In genomic region chr3:48989796-48990635, GRCh38 we compare ENCODE assay signal across 8 cellular contexts. TPM values are rescaled to one million over a fixed set of nuclear protein-coding genes. Genes with fewer than 3 reads are reported as not detected.
DNase-seq lines count a peak whose midpoint lies in the region; ATAC-seq, FAIRE-seq and TF ChIP-seq lines count a peak whose summit lies in the region.

Gene P4HTM, plus strand, starts transcription at chr3:48990241. Its CDS starts 16 bp downstream, at chr3:48990257.

- no peaks in the 10 kb centered on the region for H3K36me3 ChIP-seq in A673 (ENCODE audit: insufficient read depth, low read length, poor library complexity, severe bottlenecking)
- H3K36me3 ChIP-seq in endothelial cell of umbilical vein (ENCODE audit: control insufficient read depth in 2 of 2, extremely low read depth in 1 of 2, insufficient read depth in 2 of 2, low read length in 2 of 2), result peaks cover 1 to 3% of the 10 kb centered on the region in 2 experiments
- no peaks in the 10 kb centered on the region for H3K36me3 ChIP-seq in mucosa of descending colon (ENCODE audit: low read depth)

- FAIRE-seq in endothelial cell of umbilical vein (lab: Jason Lieb, UNC), result peak; percentile 95

- H3K79me2 ChIP-seq in endothelial cell of umbilical vein (ENCODE audit: control insufficient read depth, insufficient read depth, low read length), result peaks cover 19% of the 10 kb centered on the region

- H4K20me1 ChIP-seq in endothelial cell of umbilical vein (replicated peaks; ENCODE audit: control insufficient read depth, extremely low read depth, insufficient read depth, low read length), result no peaks in the 10 kb centered on the region

- no peaks in the 10 kb centered on the region for H3K9me3 ChIP-seq in A673 (ENCODE audit: low read depth, low read length, poor library complexity, severe bottlenecking)
- no peaks in the 10 kb centered on the region for H3K9me3 ChIP-seq in endothelial cell of umbilical vein (replicated peaks; ENCODE audit: control insufficient read depth, insufficient read depth, low read length)
- H3K9me3 ChIP-seq in mucosa of descending colon, result no peaks in the 10 kb centered on the region

- DNase-seq in A673 (ENCODE audit: low spot score), result peak; percentile 85
- peak; percentile 55 for DNase-seq in NOMO-1 treated with dmso at 0.1 percent for 144 hours (lab: John Stamatoyannopoulos, UW; ENCODE audit: unreplicated experiment)
- peak; percentile 69 for DNase-seq in activated T-cell treated with anti-CD3 and anti-CD28 coated beads for 1 hour (ENCODE audit: low read depth)
- peak; percentile 93 for DNase-seq in endothelial cell of umbilical vein (ENCODE audit: low read depth, low spot score)
- peak; percentile 80 to 90 (median 85) for DNase-seq in mucosa of descending colon
- peak; percentile 77 to 80 for DNase-seq in stimulated activated CD8-positive, alpha-beta memory T cell treated with anti-CD3 and anti-CD28 coated beads, Interleukin-2, amount 100 ng/mL, for 48 hours (ENCODE audit: low read depth in 2 of 2)

- POLR2A ChIA-PET in A673 (lab: Charles Lee; ENCODE audit: low non-redundant PET), result interaction anchor here (1.2 kb wide), 1 partner anchor 17 kb away, joined by 5 read pairs; the partner anchor contains the start of gene WDR6
- POLR2A ChIA-PET in endothelial cell of umbilical vein (lab: Charles Lee), result interaction anchor here (0.6 to 5.4 kb wide), 5 partner anchors 10 to 91 kb away, joined by 3 to 40 read pairs (median 5); partner anchors contain the start of genes NDUFAF3 and WDR6

- BruUV-seq in A673 (replicated peaks; lab: Mats Ljungman, UMichigan) (no TSS peak), endothelial cell of umbilical vein (replicated peaks; lab: Mats Ljungman, UMichigan) (no TSS peak)

- CTCF ChIA-PET in A673 (lab: Charles Lee), result interaction anchor here (1.2 to 1.6 kb wide), 2 partner anchors 17 to 104 kb away, joined by 4 read pairs; partner anchors contain the start of genes QRICH1 and WDR6
- CTCF ChIA-PET in endothelial cell of umbilical vein (lab: Charles Lee), result interaction anchor here (0.6 to 8.8 kb wide), 13 partner anchors 10 to 906 kb away, joined by 3 to 254 read pairs (median 4); partner anchors contain the start of genes DALRD3, IMPDH2, NDUFAF3 and QRICH1

- peak within 1 kb of the TSS; percentile 91 for H3K9ac ChIP-seq in endothelial cell of umbilical vein (replicated peaks; ENCODE audit: extremely low read depth, insufficient read depth, low read length)

- peak within 1 kb of the TSS; percentile 80 for H2AFZ ChIP-seq in endothelial cell of umbilical vein (ENCODE audit: low read depth, low read length)

- peak; percentile 43 for TF ChIP-seq CTCF in A673 (conservative IDR thresholded peaks at IDR 0.05; ENCODE audit: low read depth, low read length)
- TF ChIP-seq CTCF in endothelial cell of umbilical vein (IDR thresholded peaks at IDR 0.05; ENCODE audit: extremely low read depth in 1 of 2, insufficient read depth in 1 of 2, low read depth in 1 of 2, low read length in 2 of 2), result peak in 1 of 2 donors; percentile 48
- TF ChIP-seq CTCF in mucosa of descending colon (IDR thresholded peaks at IDR 0.05), result no peak

- H3K4me3 ChIP-seq in A673 (ENCODE audit: low read depth, low read length, poor library complexity, severe bottlenecking) (peak within 1 kb of the TSS; percentile 64), endothelial cell of umbilical vein (replicated peaks in 1 of 3; ENCODE audit: insufficient read depth in 1 of 3, low read depth in 1 of 3, low read length in 3 of 3) (peak within 1 kb of the TSS; percentile 25 to 69 (median 57)), mucosa of descending colon (peak within 1 kb of the TSS; percentile 85)

- peak; percentile 54 for ATAC-seq in GM18517 (IDR thresholded peaks at IDR 0.05; ENCODE audit: unreplicated experiment)
- ATAC-seq in HG03175 (IDR thresholded peaks at IDR 0.05; ENCODE audit: unreplicated experiment), result peak; percentile 60
- peak; percentile 86 for ATAC-seq in mucosa of descending colon

- dilution Hi-C loops in endothelial cell of umbilical vein (cut with MboI; ENCODE audit: extremely low pct_ligation_motif_present, low sequenced_read_pairs), result no loop called here

- H3K4me1 ChIP-seq in A673 (ENCODE audit: insufficient read depth, low read length, poor library complexity, severe bottlenecking) (peaks cover 3% of the 10 kb centered on the region), endothelial cell of umbilical vein (ENCODE audit: control insufficient read depth, extremely low read depth, insufficient read depth, low read length) (peaks cover 21% of the 10 kb centered on the region), mucosa of descending colon (ENCODE audit: low read depth) (peaks cover 25% of the 10 kb centered on the region)

- peak; percentile 61 for TF ChIP-seq POLR2A in endothelial cell of umbilical vein (IDR thresholded peaks at IDR 0.05; ENCODE audit: low read depth, low read length)

- no peaks in the 10 kb centered on the region for H3K27me3 ChIP-seq in A673 (replicated peaks; ENCODE audit: insufficient read depth, low read depth, low read length, poor library complexity)
- no peaks in the 10 kb centered on the region for H3K27me3 ChIP-seq in endothelial cell of umbilical vein (ENCODE audit: control insufficient read depth in 2 of 2, insufficient read depth in 2 of 2, low read length in 2 of 2)

- intact Hi-C loops in A673 (cut with micrococcal nuclease; ENCODE audit: unreplicated experiment) (loop anchor here (5.0 kb wide), 1 partner anchor 457 kb away; no protein-coding TSS in a partner anchor), endothelial cell of umbilical vein (cut with micrococcal nuclease) (loop anchor here (1.0 to 2.0 kb wide), 3 partner anchors 31 to 169 kb away; partner anchors contain the start of gene QRICH1), mucosa of descending colon (cut with DNase I, micrococcal nuclease) (no loop called here)

- H3K27ac ChIP-seq in A673 (ENCODE audit: low read depth, low read length, poor library complexity, severe bottlenecking) (peak within 1 kb of the TSS; percentile 75), endothelial cell of umbilical vein (ENCODE audit: insufficient read depth, low read depth, low read length) (peak within 1 kb of the TSS; percentile 97)

- H3K9me1 ChIP-seq in endothelial cell of umbilical vein (replicated peaks; ENCODE audit: control insufficient read depth, extremely low read depth, insufficient read depth, low read length), result no peaks in the 10 kb centered on the region

- peak within 1 kb of the TSS; percentile 74 for H3K4me2 ChIP-seq in endothelial cell of umbilical vein (ENCODE audit: insufficient read depth, low read length)

TF ChIP-seq in endothelial cell of umbilical vein, 7 proteins besides CTCF, POLR2A, EP300 and RAD21:
- TF ChIP-seq MYC (IDR thresholded peaks at IDR 0.05; ENCODE audit: low read depth, low read length), result no peak
- TF ChIP-seq FOS (IDR thresholded peaks at IDR 0.05; ENCODE audit: borderline replicate concordance, insufficient read depth, low read length), result peak; percentile 95
- TF ChIP-seq, protein P1, sequence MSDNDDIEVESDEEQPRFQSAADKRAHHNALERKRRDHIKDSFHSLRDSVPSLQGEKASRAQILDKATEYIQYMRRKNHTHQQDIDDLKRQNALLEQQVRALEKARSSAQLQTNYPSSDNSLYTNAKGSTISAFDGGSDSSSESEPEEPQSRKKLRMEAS (IDR thresholded peaks at IDR 0.05; ENCODE audit: insufficient read depth, insufficient read length), result no peak
- no peak for TF ChIP-seq GATA2 (IDR thresholded peaks at IDR 0.05; ENCODE audit: insufficient read depth, insufficient read length, low read depth, low read length)
- TF ChIP-seq EZH2 (IDR thresholded peaks at IDR 0.05; ENCODE audit: borderline replicate concordance, low read depth, low read length, severe bottlenecking), result no peak
- TF ChIP-seq POLR2AphosphoS5 (IDR thresholded peaks at IDR 0.05; ENCODE audit: insufficient read depth, low read depth, low read length), result peak; percentile 86
- peak; percentile 54 for TF ChIP-seq JUN (IDR thresholded peaks at IDR 0.05; ENCODE audit: borderline replicate concordance, insufficient read depth, insufficient read length, low read depth)

RNA-seq across cellular contexts. Expression of gene P4HTM, which starts in this region (rescaled TPM):
- total RNA-seq in A673 (2021), result 13.3 and 14.9 TPM in 2 replicates
- total RNA-seq in endothelial cell of umbilical vein, result 23.0 and 26.9 TPM in 2 replicates
- 32.7 and 37.9 TPM in 2 replicates for polyA plus RNA-seq in endothelial cell of umbilical vein
- 17.3 and 24.1 TPM in 2 replicates for polyA plus RNA-seq in endothelial cell of umbilical vein (2011; cell fraction: cytosol; rRNA removed)
- 92.9 and 98.1 TPM in 2 replicates for polyA plus RNA-seq in endothelial cell of umbilical vein (2011; cell fraction: nucleus; rRNA removed)
- 10.7 and 13.5 TPM in 2 replicates for polyA plus RNA-seq in endothelial cell of umbilical vein (2012)
- polyA minus RNA-seq in endothelial cell of umbilical vein, result 24.2 and 26.3 TPM in 2 replicates
- polyA minus RNA-seq in endothelial cell of umbilical vein (2011; cell fraction: cytosol; rRNA and poly(A)+ RNA removed), result 48.4 TPM
- polyA minus RNA-seq in endothelial cell of umbilical vein (2011; cell fraction: nucleus; rRNA and poly(A)+ RNA removed), result 28.8 and 28.9 TPM in 2 replicates
- total RNA-seq in mucosa of descending colon, result 10 to 100 TPM; 40.2 to 60.6 (median 41.4) TPM

Comparison
In these comparisons a context has a peak if more than half of its experiments do, and no peak if none do; other contexts are left out.
1. Peak in every context shown above with its lines: DNase-seq, ATAC-seq, H3K4me3 ChIP-seq and H3K27ac ChIP-seq.
2. intact Hi-C loops: an anchor here in A673 (5.0 kb wide) and endothelial cell of umbilical vein (1.0 to 2.0 kb wide); none called in mucosa of descending colon.